ENCODE assay signal across 14 cellular contexts in the genomic region with DNA sequence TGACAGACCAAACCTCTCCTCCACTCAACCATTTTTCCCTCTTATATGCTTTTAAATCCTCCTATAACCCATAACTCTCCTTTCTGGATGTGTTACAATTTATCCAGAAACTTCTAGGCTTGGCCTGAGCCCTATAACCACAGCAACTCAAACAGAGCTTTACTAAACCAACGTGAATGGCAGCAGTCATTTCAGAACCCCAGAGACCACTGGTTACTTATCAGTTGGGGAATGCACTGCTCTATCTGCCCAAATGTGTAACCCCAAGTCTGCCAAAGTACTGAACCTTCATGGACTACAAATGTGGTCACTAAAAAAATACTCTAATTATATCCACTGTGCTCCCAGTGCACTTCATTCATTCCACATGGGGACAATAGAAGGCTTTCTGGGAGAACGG.
"Had no signal": no experiment of that assay in that cellular context is flagged by ENCODE, and none has a peak within 500 bp of the region (broad histone marks: within the 10 kb centered on the region; RNA-seq: fewer than 3 reads in every experiment).

No MANE protein-coding gene starts in this region.

- H3K27me3 ChIP-seq: ascending aorta, hepatocyte, neural progenitor cell, pancreas, transverse colon had no signal

- ATAC-seq: effector memory CD8-positive, alpha-beta T cell; pancreas had no signal

- H3K9ac ChIP-seq: neural progenitor cell, SK-N-SH had no signal

- DNase-seq: activated CD4-positive, alpha-beta T cell treated with anti-CD3 and anti-CD28 coated beads, Interleukin-2, amount 50 U/mL, for 1 hour; activated CD8-positive, alpha-beta memory T cell treated with anti-CD3 and anti-CD28 coated beads, Interleukin-2, amount 50 U/mL, for 48 hours; activated effector memory CD4-positive, alpha-beta T cell treated with Interleukin-2 at 50 U/mL for 16 hours; effector memory CD8-positive, alpha-beta T cell; pancreas; SK-N-SH; stimulated activated CD4-positive, alpha-beta T cell treated with anti-CD3 and anti-CD28 coated beads, Interleukin-15, amount 100 ng/mL, for 24 hours; stimulated activated CD4-positive, alpha-beta T cell treated with anti-CD3 and anti-CD28 coated beads, Interleukin-4, amount 100 ng/mL, for 24 hours; T-helper 1 cell; transverse colon had no signal

- H3K4me2 ChIP-seq: hepatocyte, neural progenitor cell, SK-N-SH had no signal

- H3K27me3 Mint-ChIP-seq: effector memory CD8-positive, alpha-beta T cell had no signal

- H3K4me3 ChIP-seq: ascending aorta, coronary artery, hepatocyte, neural progenitor cell, pancreas, transverse colon had no signal

- H3K9me3 ChIP-seq: ascending aorta, pancreas, SK-N-SH, transverse colon had no signal

- H3K9me3 Mint-ChIP-seq: effector memory CD8-positive, alpha-beta T cell; neural progenitor cell had no signal

- H3K27ac Mint-ChIP-seq: neural progenitor cell had no signal

- H3K79me2 ChIP-seq: hepatocyte had no signal

- H2AFZ ChIP-seq: hepatocyte, neural progenitor cell had no signal

- H3K4me1 ChIP-seq: ascending aorta, neural progenitor cell, pancreas, transverse colon had no signal

- H3K27ac ChIP-seq: ascending aorta, coronary artery, hepatocyte, neural progenitor cell, pancreas, transverse colon had no signal

- H3K4me3 Mint-ChIP-seq: effector memory CD8-positive, alpha-beta T cell; neural progenitor cell had no signal

- H3K4me1 Mint-ChIP-seq: neural progenitor cell had no signal
